31 cellular contexts compared by ENCODE assay signal in genomic region chr14:90836692-90837063, GRCh38. TPM values are rescaled to one million over a fixed set of nuclear protein-coding genes. Genes with fewer than 3 reads are reported as not detected.
DNase-seq lines count a peak whose midpoint lies in the region; ATAC-seq lines count a peak whose summit lies in the region.
"Had no signal": no experiment of that assay in that cellular context is flagged by ENCODE, and none has a peak within 500 bp of the region (broad histone marks: within the 10 kb centered on the region; RNA-seq: fewer than 3 reads in every experiment).

No MANE protein-coding gene starts in this region.

- H3K27me3 ChIP-seq in mesenchymal stem cell (ENCODE audit: control insufficient read depth in 1 of 2, insufficient read depth in 1 of 2, low read length in 2 of 2) = no peaks in the 10 kb centered on the region
- H3K27me3 ChIP-seq: breast epithelium, neural progenitor cell, spleen, tibial nerve had no signal

- no peak overlapping the region for H3K9ac ChIP-seq in mesenchymal stem cell (ENCODE audit: low read length)
- H3K9ac ChIP-seq: neural progenitor cell, SK-N-SH had no signal

- peaks cover 1% of the 10 kb centered on the region for H3K4me1 ChIP-seq in mesenchymal stem cell (ENCODE audit: control insufficient read depth, insufficient read depth, low read depth, low read length)
- H3K4me1 ChIP-seq: breast epithelium, Caco-2, neural progenitor cell had no signal

- DNase-seq in stimulated activated naive CD8-positive, alpha-beta T cell treated with anti-CD3 and anti-CD28 coated beads, Interleukin-15, amount 100 ng/mL, for 72 hours = no peak
- no peak for DNase-seq in stimulated activated naive CD8-positive, alpha-beta T cell treated with anti-CD3 and anti-CD28 coated beads, Interleukin-15, Interleukin-2, amounts not matched to agents 100 U/mL and 50 U/mL, for 24 hours
- DNase-seq in activated T-helper 1 cell treated with anti-CD3 and anti-CD28 coated beads, Interleukin-12 subunit alpha, Interleukin-12 subunit beta, Interleukin-2, Interleukin-4 antibody, amounts not matched to agents 30 ng/mL and 10 ng/mL and 1 ng/mL, durations not matched to agents 14 hours and 24 hours and 36 hours (ENCODE audit: low spot score) = no peak
- DNase-seq in mesenchymal stem cell (no peak), HuH-7.5 (ENCODE audit: low spot score) (no peak), NCI-H2227 (lab: John Stamatoyannopoulos, UW; ENCODE audit: unreplicated experiment) (no peak), cerebellar nuclear complex (lab: John Stamatoyannopoulos, UW) (no peak)
- DNase-seq: anterior cingulate cortex; C1 segment of cervical spinal cord; Caco-2; DMS53; effector CD8-positive, alpha-beta T cell; hippocampal formation; Karpas-422; left colon; NCI-H1417 treated with DMSO at 0.1 percent for 48 hours; NCI-H2029 treated with DMSO at 0.1 percent for 48 hours; NCI-H2227 treated with DMSO at 0.1 percent for 48 hours; NCI-H526; NK-92 treated with Interleukin-12 subunit alpha and Interleukin-12 subunit beta, amount 100 ng/mL, for 24 hours; PC-9; right cardiac atrium; SK-N-SH; spleen had no signal

- H3K23ac ChIP-seq in mesenchymal stem cell (ENCODE audit: low read length in 2 of 2) = no peak overlapping the region

- H3K18ac ChIP-seq in mesenchymal stem cell (ENCODE audit: low read depth in 1 of 2, low read length in 2 of 2) = no peak overlapping the region

- no peak overlapping the region for H3K4me2 ChIP-seq in mesenchymal stem cell (ENCODE audit: low read length, poor library complexity, severe bottlenecking)
- H3K4me2 ChIP-seq: neural progenitor cell, PC-9, SK-N-SH had no signal

- no peak overlapping the region for H2BK120ac ChIP-seq in mesenchymal stem cell (ENCODE audit: low read depth, low read length)

- no peak overlapping the region for H3K27ac ChIP-seq in mesenchymal stem cell (ENCODE audit: low read length, poor library complexity, severe bottlenecking)
- H3K27ac ChIP-seq: breast epithelium, epithelial cell of prostate, neural progenitor cell, PC-9, tibial nerve had no signal

- no peak overlapping the region for H4K8ac ChIP-seq in mesenchymal stem cell (ENCODE audit: low read length)

- peak overlapping the region; percentile 6 for H2AFZ ChIP-seq in mesenchymal stem cell (ENCODE audit: low read depth, low read length)
- H2AFZ ChIP-seq: neural progenitor cell, PC-9 had no signal

- H3K14ac ChIP-seq in mesenchymal stem cell (ENCODE audit: low read length in 2 of 2) = no peak overlapping the region

- no peaks in the 10 kb centered on the region for H3K79me1 ChIP-seq in mesenchymal stem cell (replicated peaks; ENCODE audit: low read length, poor library complexity, severe bottlenecking)

- no peak overlapping the region for H2BK5ac ChIP-seq in mesenchymal stem cell (ENCODE audit: low read depth, low read length, poor library complexity, severe bottlenecking)

- H3K4me3 ChIP-seq in mesenchymal stem cell (ENCODE audit: insufficient read depth in 1 of 2, low read depth in 1 of 2, low read length in 2 of 2) = no peak overlapping the region
- H3K4me3 ChIP-seq: breast epithelium, neural progenitor cell, PC-9, spleen, tibial nerve had no signal

- 96% methylated on average over 7 of the region's 7 CpGs for WGBS in mesenchymal stem cell

- H2AK5ac ChIP-seq in mesenchymal stem cell (ENCODE audit: low read length, severe bottlenecking) = no peak overlapping the region

- H3K36me3 ChIP-seq in mesenchymal stem cell (ENCODE audit: control insufficient read depth in 1 of 2, insufficient read depth in 2 of 2, low read depth in 1 of 2, low read length in 2 of 2) = no peaks in the 10 kb centered on the region
- H3K36me3 ChIP-seq: breast epithelium, neural progenitor cell, spleen, tibial nerve had no signal

- no peaks in the 10 kb centered on the region for H3K9me3 ChIP-seq in mesenchymal stem cell (ENCODE audit: control insufficient read depth, low read length)
- H3K9me3 ChIP-seq: breast epithelium, Caco-2, SK-N-SH, spleen, tibial nerve had no signal

- no peak overlapping the region for H2BK12ac ChIP-seq in mesenchymal stem cell (ENCODE audit: low read length in 2 of 2)

- no peaks in the 10 kb centered on the region for H3K9me3 Mint-ChIP-seq in stimulated activated naive CD8-positive, alpha-beta T cell treated with anti-CD3 and anti-CD28 coated beads, Interleukin-15, amount 100 ng/mL, for 72 hours
- no peaks in the 10 kb centered on the region for H3K9me3 Mint-ChIP-seq in activated T-helper 1 cell treated with anti-CD3 and anti-CD28 coated beads, Interleukin-12 subunit alpha, Interleukin-12 subunit beta, Interleukin-2, Interleukin-4 antibody, amounts not matched to agents 30 ng/mL and 10 ng/mL and 1 ng/mL, durations not matched to agents 14 hours and 24 hours and 36 hours
- H3K9me3 Mint-ChIP-seq: activated naive CD4-positive, alpha-beta T cell treated with anti-CD3 and anti-CD28 coated beads, Interleukin-2, amount 50 U/mL, for 24 hours; neural progenitor cell had no signal

- no peak overlapping the region for H3K4ac ChIP-seq in mesenchymal stem cell (ENCODE audit: low read depth in 1 of 2, low read length in 2 of 2)

- H2BK15ac ChIP-seq in mesenchymal stem cell (ENCODE audit: low read depth, poor library complexity, severe bottlenecking) = no peak overlapping the region

- peaks cover 40% of the 10 kb centered on the region for H3K27me3 Mint-ChIP-seq in stimulated activated naive CD8-positive, alpha-beta T cell treated with anti-CD3 and anti-CD28 coated beads, Interleukin-15, amount 100 ng/mL, for 72 hours
- H3K27me3 Mint-ChIP-seq in activated T-helper 1 cell treated with anti-CD3 and anti-CD28 coated beads, Interleukin-12 subunit alpha, Interleukin-12 subunit beta, Interleukin-2, Interleukin-4 antibody, amounts not matched to agents 30 ng/mL and 10 ng/mL and 1 ng/mL, durations not matched to agents 14 hours and 24 hours and 36 hours (ENCODE audit: insufficient read depth) = peaks cover 6% of the 10 kb centered on the region
- H3K27me3 Mint-ChIP-seq: activated naive CD4-positive, alpha-beta T cell treated with anti-CD3 and anti-CD28 coated beads, Interleukin-2, amount 50 U/mL, for 24 hours had no signal

- peak; percentile 59 for ATAC-seq in stimulated activated naive CD8-positive, alpha-beta T cell treated with anti-CD3 and anti-CD28 coated beads, Interleukin-15, amount 100 ng/mL, for 72 hours
- no peak for ATAC-seq in stimulated activated naive CD8-positive, alpha-beta T cell treated with anti-CD3 and anti-CD28 coated beads, Interleukin-15, Interleukin-2, amounts not matched to agents 100 U/mL and 50 U/mL, for 24 hours
- ATAC-seq: left colon, right cardiac atrium, Right ventricle myocardium inferior had no signal

- peak overlapping the region; percentile 74 to 85 for H3K4me3 Mint-ChIP-seq in stimulated activated naive CD8-positive, alpha-beta T cell treated with anti-CD3 and anti-CD28 coated beads, Interleukin-15, amount 100 ng/mL, for 72 hours
- peak overlapping the region; percentile 37 for H3K4me3 Mint-ChIP-seq in activated T-helper 1 cell treated with anti-CD3 and anti-CD28 coated beads, Interleukin-12 subunit alpha, Interleukin-12 subunit beta, Interleukin-2, Interleukin-4 antibody, amounts not matched to agents 30 ng/mL and 10 ng/mL and 1 ng/mL, durations not matched to agents 14 hours and 24 hours and 36 hours
- H3K4me3 Mint-ChIP-seq: memory B cell, neural progenitor cell had no signal

- peaks cover 23% of the 10 kb centered on the region for H3K4me1 Mint-ChIP-seq in stimulated activated naive CD8-positive, alpha-beta T cell treated with anti-CD3 and anti-CD28 coated beads, Interleukin-15, amount 100 ng/mL, for 72 hours
- peaks cover 14% of the 10 kb centered on the region for H3K4me1 Mint-ChIP-seq in activated T-helper 1 cell treated with anti-CD3 and anti-CD28 coated beads, Interleukin-12 subunit alpha, Interleukin-12 subunit beta, Interleukin-2, Interleukin-4 antibody, amounts not matched to agents 30 ng/mL and 10 ng/mL and 1 ng/mL, durations not matched to agents 14 hours and 24 hours and 36 hours (ENCODE audit: low read depth)

- intact Hi-C loops in activated T-helper 1 cell treated with anti-CD3 and anti-CD28 coated beads, Interleukin-12 subunit alpha, Interleukin-12 subunit beta, Interleukin-2, Interleukin-4 antibody, amounts not matched to agents 30 ng/mL and 10 ng/mL and 1 ng/mL, durations not matched to agents 14 hours and 24 hours and 36 hours (cut with micrococcal nuclease) = no loop called here

- no peaks in the 10 kb centered on the region for H3K36me3 Mint-ChIP-seq in activated T-helper 1 cell treated with anti-CD3 and anti-CD28 coated beads, Interleukin-12 subunit alpha, Interleukin-12 subunit beta, Interleukin-2, Interleukin-4 antibody, amounts not matched to agents 30 ng/mL and 10 ng/mL and 1 ng/mL, durations not matched to agents 14 hours and 24 hours and 36 hours (ENCODE audit: low read depth)
- H3K36me3 Mint-ChIP-seq: activated naive CD4-positive, alpha-beta T cell treated with anti-CD3 and anti-CD28 coated beads, Interleukin-2, amount 50 U/mL, for 24 hours; memory B cell; neural progenitor cell had no signal

- H4K91ac ChIP-seq in mesenchymal stem cell (ENCODE audit: low read length) = peak overlapping the region; percentile 48

- H3K27ac Mint-ChIP-seq in stimulated activated naive CD8-positive, alpha-beta T cell treated with anti-CD3 and anti-CD28 coated beads, Interleukin-15, amount 100 ng/mL, for 72 hours = peak overlapping the region; percentile 93
- H3K27ac Mint-ChIP-seq in activated T-helper 1 cell treated with anti-CD3 and anti-CD28 coated beads, Interleukin-12 subunit alpha, Interleukin-12 subunit beta, Interleukin-2, Interleukin-4 antibody, amounts not matched to agents 30 ng/mL and 10 ng/mL and 1 ng/mL, durations not matched to agents 14 hours and 24 hours and 36 hours = peak overlapping the region; percentile 9
- H3K27ac Mint-ChIP-seq: activated naive CD4-positive, alpha-beta T cell treated with anti-CD3 and anti-CD28 coated beads, Interleukin-2, amount 50 U/mL, for 24 hours; memory B cell; neural progenitor cell had no signal

RNA-seq across cellular contexts. Expression of gene TTC7B, which starts 20.4 kb away (rescaled TPM):
- 3.1 and 4.3 TPM in 2 replicates for total RNA-seq in activated T-helper 1 cell treated with anti-CD3 and anti-CD28 coated beads, Interleukin-12 subunit alpha, Interleukin-12 subunit beta, Interleukin-2, Interleukin-4 antibody, amounts not matched to agents 30 ng/mL and 10 ng/mL and 1 ng/mL, durations not matched to agents 14 hours and 24 hours and 36 hours
- 28.7 TPM for polyA plus RNA-seq in mesenchymal stem cell (2013, experiment 1 of 2)
- 28.3 TPM for polyA plus RNA-seq in mesenchymal stem cell (2013, experiment 2 of 2)
